In the genomic region with DNA sequence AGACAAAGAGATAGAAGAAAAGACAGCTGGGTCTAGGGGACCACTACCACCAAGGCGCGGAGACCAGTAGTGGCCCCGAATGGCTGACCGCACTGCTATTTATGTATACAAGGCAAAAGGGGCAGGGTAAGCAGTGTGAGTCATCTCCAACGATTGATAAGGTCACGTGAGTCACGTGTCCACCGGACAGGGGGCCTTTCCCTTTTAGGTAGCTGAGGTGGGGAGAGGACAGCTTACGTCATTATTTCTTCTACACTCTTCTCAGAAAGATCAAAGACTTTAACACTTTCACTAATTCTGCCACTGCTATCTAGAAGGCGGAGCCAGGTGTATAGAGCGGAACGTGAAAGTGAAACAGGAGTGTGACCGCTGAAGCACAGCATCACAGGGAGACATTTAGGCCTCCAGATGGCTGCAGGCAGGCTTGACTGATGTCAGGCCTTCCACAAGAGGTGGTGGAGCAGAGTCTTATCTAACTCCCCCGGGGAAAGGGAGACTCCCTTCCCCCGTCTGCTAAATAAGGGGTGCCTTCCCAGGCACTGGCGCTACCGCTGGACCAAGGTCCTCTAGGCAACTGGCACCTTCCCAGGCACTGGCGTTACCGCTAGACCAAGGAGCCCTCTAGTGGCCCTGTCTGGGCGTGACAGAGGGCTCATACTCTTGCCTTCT, we compare ENCODE assay signal across 8 cellular contexts. TPM values are rescaled to one million over a fixed set of nuclear protein-coding genes. Genes with fewer than 3 reads are reported as not detected.
A peak's percentile ranks its signal among the peaks of the same experiment; 100 is the strongest.
DNase-seq lines count a peak whose midpoint lies in the region; ATAC-seq and TF ChIP-seq lines count a peak whose summit lies in the region.

No MANE protein-coding gene starts in this region.

- peak; percentile 29 for TF ChIP-seq CTCF in CD8-positive, alpha-beta T cell (IDR thresholded peaks at IDR 0.05)

- H3K36me3 ChIP-seq in CD8-positive, alpha-beta T cell (ENCODE audit: insufficient read depth, low read length), result no peaks in the 10 kb centered on the region

- H3K27me3 ChIP-seq in CD8-positive, alpha-beta T cell (ENCODE audit: insufficient read depth, low read length), result no peaks in the 10 kb centered on the region

- H3K4me1 ChIP-seq in CD8-positive, alpha-beta T cell (ENCODE audit: insufficient read depth, low read length), result no peaks in the 10 kb centered on the region

- H3K36me3 Mint-ChIP-seq in CD8-positive, alpha-beta T cell, result no peaks in the 10 kb centered on the region
- no peaks in the 10 kb centered on the region for H3K36me3 Mint-ChIP-seq in activated T-helper 1 cell treated with anti-CD3 and anti-CD28 coated beads, Interleukin-12 subunit alpha, Interleukin-12 subunit beta, Interleukin-2, Interleukin-4 antibody, amounts not matched to agents 30 ng/mL and 10 ng/mL and 1 ng/mL, durations not matched to agents 14 hours and 24 hours and 36 hours (ENCODE audit: low read depth)

- H3K27me3 Mint-ChIP-seq in CD8-positive, alpha-beta T cell (ENCODE audit: low read depth), result peaks cover 7% of the 10 kb centered on the region
- H3K27me3 Mint-ChIP-seq in activated T-helper 1 cell treated with anti-CD3 and anti-CD28 coated beads, Interleukin-12 subunit alpha, Interleukin-12 subunit beta, Interleukin-2, Interleukin-4 antibody, amounts not matched to agents 30 ng/mL and 10 ng/mL and 1 ng/mL, durations not matched to agents 14 hours and 24 hours and 36 hours (ENCODE audit: insufficient read depth), result peaks cover 22% of the 10 kb centered on the region

- CTCF ChIA-PET in CD8-positive, alpha-beta T cell (lab: Charles Lee), result no interaction called here

- peak in 5 of 7 experiments; percentile 9 to 51 (median 18) for DNase-seq in CD8-positive, alpha-beta T cell
- DNase-seq in NCI-H748 (lab: John Stamatoyannopoulos, UW; ENCODE audit: unreplicated experiment) (peak; percentile 71), head of caudate nucleus (peak in 41 of 42 donors; percentile 9 to 82 (median 51)), posterior vena cava (ENCODE audit: low spot score) (peak; percentile 91), NCI-H2171 treated with DMSO at 0.1 percent for 48 hours (lab: John Stamatoyannopoulos, UW) (no peak)
- peak; percentile 37 for DNase-seq in activated T-helper 1 cell treated with anti-CD3 and anti-CD28 coated beads, Interleukin-12 subunit alpha, Interleukin-12 subunit beta, Interleukin-2, Interleukin-4 antibody, amounts not matched to agents 30 ng/mL and 10 ng/mL and 1 ng/mL, durations not matched to agents 14 hours and 24 hours and 36 hours (ENCODE audit: low spot score)

- no peak overlapping the region for H3K27ac ChIP-seq in CD8-positive, alpha-beta T cell (ENCODE audit: low read depth, low read length)

- ATAC-seq in CD8-positive, alpha-beta T cell, result peak; percentile 57
- peak; percentile 67 for ATAC-seq in GM19043 (IDR thresholded peaks at IDR 0.05; ENCODE audit: low read depth, unreplicated experiment)
- ATAC-seq in HG03097 (IDR thresholded peaks at IDR 0.05; ENCODE audit: low FRiP score, unreplicated experiment), result peak; percentile 83

- POLR2A ChIA-PET in CD8-positive, alpha-beta T cell (lab: Charles Lee), result no interaction called here

- H3K27ac Mint-ChIP-seq in CD8-positive, alpha-beta T cell, result peak overlapping the region; percentile 62
- no peak overlapping the region for H3K27ac Mint-ChIP-seq in activated T-helper 1 cell treated with anti-CD3 and anti-CD28 coated beads, Interleukin-12 subunit alpha, Interleukin-12 subunit beta, Interleukin-2, Interleukin-4 antibody, amounts not matched to agents 30 ng/mL and 10 ng/mL and 1 ng/mL, durations not matched to agents 14 hours and 24 hours and 36 hours

- peaks cover 8% of the 10 kb centered on the region for H3K4me1 Mint-ChIP-seq in CD8-positive, alpha-beta T cell (ENCODE audit: low read depth)
- peaks cover 6% of the 10 kb centered on the region for H3K4me1 Mint-ChIP-seq in activated T-helper 1 cell treated with anti-CD3 and anti-CD28 coated beads, Interleukin-12 subunit alpha, Interleukin-12 subunit beta, Interleukin-2, Interleukin-4 antibody, amounts not matched to agents 30 ng/mL and 10 ng/mL and 1 ng/mL, durations not matched to agents 14 hours and 24 hours and 36 hours (ENCODE audit: low read depth)

- H3K9me3 ChIP-seq in CD8-positive, alpha-beta T cell (ENCODE audit: low read length), result no peaks in the 10 kb centered on the region

- peak overlapping the region; percentile 83 for H3K4me3 Mint-ChIP-seq in CD8-positive, alpha-beta T cell
- peak overlapping the region; percentile 58 for H3K4me3 Mint-ChIP-seq in activated T-helper 1 cell treated with anti-CD3 and anti-CD28 coated beads, Interleukin-12 subunit alpha, Interleukin-12 subunit beta, Interleukin-2, Interleukin-4 antibody, amounts not matched to agents 30 ng/mL and 10 ng/mL and 1 ng/mL, durations not matched to agents 14 hours and 24 hours and 36 hours

- peak overlapping the region; percentile 43 for H3K4me3 ChIP-seq in CD8-positive, alpha-beta T cell (ENCODE audit: low read depth, low read length)

- intact Hi-C loops in CD8-positive, alpha-beta T cell (cut with DNase I, micrococcal nuclease), result loop anchor here in 1 of 2 experiments (5.0 kb wide), 1 partner anchor 1471 kb away; the partner anchor contains the start of gene DTWD2
- intact Hi-C loops in activated T-helper 1 cell treated with anti-CD3 and anti-CD28 coated beads, Interleukin-12 subunit alpha, Interleukin-12 subunit beta, Interleukin-2, Interleukin-4 antibody, amounts not matched to agents 30 ng/mL and 10 ng/mL and 1 ng/mL, durations not matched to agents 14 hours and 24 hours and 36 hours (cut with micrococcal nuclease), result loop anchor here (2.0 kb wide), 1 partner anchor 987 kb away; no protein-coding TSS in a partner anchor
- intact Hi-C loops in head of caudate nucleus (cut with DNase I) (no loop called here), posterior vena cava (cut with DNase I) (no loop called here)

- no peaks in the 10 kb centered on the region for H3K9me3 Mint-ChIP-seq in CD8-positive, alpha-beta T cell
- H3K9me3 Mint-ChIP-seq in activated T-helper 1 cell treated with anti-CD3 and anti-CD28 coated beads, Interleukin-12 subunit alpha, Interleukin-12 subunit beta, Interleukin-2, Interleukin-4 antibody, amounts not matched to agents 30 ng/mL and 10 ng/mL and 1 ng/mL, durations not matched to agents 14 hours and 24 hours and 36 hours, result no peaks in the 10 kb centered on the region

RNA-seq across cellular contexts. Expression of gene PRR16, which starts 6.1 kb away (rescaled TPM):
- not detected for total RNA-seq in CD8-positive, alpha-beta T cell
- not detected in 2 replicates for total RNA-seq in activated T-helper 1 cell treated with anti-CD3 and anti-CD28 coated beads, Interleukin-12 subunit alpha, Interleukin-12 subunit beta, Interleukin-2, Interleukin-4 antibody, amounts not matched to agents 30 ng/mL and 10 ng/mL and 1 ng/mL, durations not matched to agents 14 hours and 24 hours and 36 hours
- total RNA-seq in posterior vena cava, result 1 to 10 TPM; 4.3 to 6.0 TPM
